ENCODE assay signal across 18 cellular contexts in the genomic region with DNA sequence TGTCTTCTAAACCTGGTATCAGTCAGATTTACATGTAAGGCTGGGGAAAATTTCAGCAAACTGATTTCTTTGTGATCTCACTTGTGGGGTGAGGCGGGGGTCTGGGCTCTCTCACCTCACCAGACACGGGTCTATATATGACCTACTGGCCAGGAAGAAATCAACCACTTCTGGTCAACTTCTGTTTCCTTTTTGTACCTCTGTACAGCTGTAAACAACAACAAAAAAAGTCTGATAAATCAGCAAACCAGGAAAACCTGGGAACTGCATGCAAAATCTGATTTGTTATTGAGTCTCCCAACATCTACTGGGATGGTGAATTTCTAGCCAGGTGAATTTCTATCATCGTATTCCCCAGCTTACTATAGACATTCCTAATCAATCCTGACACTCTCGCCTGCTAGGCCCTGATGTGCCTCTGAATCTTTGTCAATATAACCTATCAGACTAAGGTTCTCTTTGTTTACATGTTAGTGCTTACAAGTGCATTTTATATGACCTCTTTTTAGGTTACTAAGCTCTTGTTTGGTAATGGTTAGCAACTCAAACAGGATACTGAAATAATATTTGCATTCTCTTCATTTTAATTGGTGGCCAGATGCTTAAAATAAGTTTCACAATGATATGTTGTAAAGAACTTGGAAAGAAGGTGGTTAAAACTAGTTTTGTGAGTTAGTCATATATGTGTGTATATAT.
DNase-seq lines count a peak whose midpoint lies in the region; ATAC-seq, FAIRE-seq and TF ChIP-seq lines count a peak whose summit lies in the region.
"Had no signal": no experiment of that assay in that cellular context is flagged by ENCODE, and none has a peak within 500 bp of the region (broad histone marks: within the 10 kb centered on the region; RNA-seq: fewer than 3 reads in every experiment).

No MANE protein-coding gene starts in this region.

- H3K27ac Mint-ChIP-seq in CD8-positive, alpha-beta memory T cell = peak overlapping the region in 6 of 8 donors; percentile 8 to 79 (median 54)
- H3K27ac Mint-ChIP-seq in HFFc6 (no peak overlapping the region), mesothelial cell of epicardium (no peak overlapping the region)

- no peak for TF ChIP-seq EP300 in ovary (IDR thresholded peaks at IDR 0.05)

- no peak for FAIRE-seq in H54 (lab: Jason Lieb, UNC)
- FAIRE-seq: pancreas, TTC549 had no signal

- TF ChIP-seq POLR2A in right lobe of liver (IDR thresholded peaks at IDR 0.05) (no peak), ovary (IDR thresholded peaks at IDR 0.05) (no peak), H54 (IDR thresholded peaks at IDR 0.05; ENCODE audit: low read depth, low read length) (no peak)

- intact Hi-C loops in right lobe of liver (cut with DNase I) (no loop called here), ovary (cut with DNase I) (no loop called here)

- H3K27me3 Mint-ChIP-seq in CD8-positive, alpha-beta memory T cell = peaks cover 0 to 1% of the 10 kb centered on the region in 2 donors
- H3K27me3 Mint-ChIP-seq in HFFc6 (ENCODE audit: insufficient read depth) (no peaks in the 10 kb centered on the region; the same call in 1 of the 2 replicates), mesothelial cell of epicardium (ENCODE audit: low read depth) (no peaks in the 10 kb centered on the region)

- TF ChIP-seq CTCF in HFFc6 (IDR thresholded peaks at IDR 0.05) = peak; percentile 38
- peak; percentile 5; the same call in 1 of the 2 replicates for TF ChIP-seq CTCF in RWPE1 (conservative IDR thresholded peaks at IDR 0.05; ENCODE audit: low read depth)
- peak in 1 of 4 donors; percentile 4 for TF ChIP-seq CTCF in right lobe of liver (IDR thresholded peaks at IDR 0.05)
- TF ChIP-seq CTCF in ovary (IDR thresholded peaks at IDR 0.05) = no peak
- TF ChIP-seq CTCF in mesothelial cell of epicardium (IDR thresholded peaks at IDR 0.05; ENCODE audit: unreplicated experiment) = no peak

- H3K27ac ChIP-seq in CD8-positive, alpha-beta memory T cell (ENCODE audit: low read depth, low read length) = no peak overlapping the region
- H3K27ac ChIP-seq in RWPE1 (no peak overlapping the region), right lobe of liver (peak overlapping the region in 2 of 3 donors; percentile 5 to 54), ovary (no peak overlapping the region)
- H3K27ac ChIP-seq: cardiac muscle cell, hepatocyte, pancreas, Peyer's patch, suprapubic skin had no signal

- POLR2A ChIA-PET in CD8-positive, alpha-beta memory T cell (lab: Charles Lee) = no interaction called here
- POLR2A ChIA-PET in RWPE1 (lab: Yijun Ruan, JAX; ENCODE audit: low non-redundant PET) = no interaction called here

- no peaks in the 10 kb centered on the region for H3K9me3 Mint-ChIP-seq in CD8-positive, alpha-beta memory T cell
- H3K9me3 Mint-ChIP-seq in HFFc6 (no peaks in the 10 kb centered on the region; the same call in 1 of the 2 replicates), mesothelial cell of epicardium (no peaks in the 10 kb centered on the region)

- CTCF ChIA-PET in CD8-positive, alpha-beta memory T cell (lab: Charles Lee) = interaction anchor here (0.7 to 4.2 kb wide), 12 partner anchors 9 to 163 kb away, joined by 3 to 26 read pairs (median 4); no protein-coding TSS in a partner anchor
- CTCF ChIA-PET in RWPE1 (lab: Yijun Ruan, JAX) = interaction anchor here (0.6 to 0.9 kb wide), 5 partner anchors 13 to 304 kb away, joined by 3 to 5 read pairs (median 4); no protein-coding TSS in a partner anchor

- no peaks in the 10 kb centered on the region for H3K36me3 ChIP-seq in CD8-positive, alpha-beta memory T cell (ENCODE audit: insufficient read depth, low read length)
- no peaks in the 10 kb centered on the region for H3K36me3 ChIP-seq in right lobe of liver
- H3K36me3 ChIP-seq in ovary = no peaks in the 10 kb centered on the region
- H3K36me3 ChIP-seq: BE2C, cardiac muscle cell, MG63, pancreas, Peyer's patch, suprapubic skin had no signal

- H3K27me3 ChIP-seq in CD8-positive, alpha-beta memory T cell (ENCODE audit: insufficient read depth, low read length, poor library complexity, severe bottlenecking) = no peaks in the 10 kb centered on the region
- H3K27me3 ChIP-seq in right lobe of liver (no peaks in the 10 kb centered on the region), ovary (no peaks in the 10 kb centered on the region)
- H3K27me3 ChIP-seq: BE2C, cardiac muscle cell, hepatocyte, MG63, pancreas, Peyer's patch, suprapubic skin had no signal

- H3K4me1 ChIP-seq in CD8-positive, alpha-beta memory T cell (ENCODE audit: insufficient read depth, low read length) = peaks cover 7% of the 10 kb centered on the region
- H3K4me1 ChIP-seq in right lobe of liver (peaks cover 0 to 26% (median 9%) of the 10 kb centered on the region in 4 donors), ovary (ENCODE audit: insufficient read depth) (no peaks in the 10 kb centered on the region)
- H3K4me1 ChIP-seq: pancreas, Peyer's patch had no signal

- no peak overlapping the region for H3K4me3 Mint-ChIP-seq in CD8-positive, alpha-beta memory T cell
- no peak overlapping the region for H3K4me3 Mint-ChIP-seq in HFFc6
- H3K4me3 Mint-ChIP-seq in mesothelial cell of epicardium = no peak overlapping the region

- no peaks in the 10 kb centered on the region for H3K36me3 Mint-ChIP-seq in CD8-positive, alpha-beta memory T cell
- H3K36me3 Mint-ChIP-seq in HFFc6 (ENCODE audit: low read depth) (no peaks in the 10 kb centered on the region), mesothelial cell of epicardium (no peaks in the 10 kb centered on the region)

- peak; percentile 39 to 74 (median 49) for ATAC-seq in right lobe of liver

- H3K4me1 Mint-ChIP-seq in CD8-positive, alpha-beta memory T cell = peaks cover 19 to 26% (median 23%) of the 10 kb centered on the region in 3 donors
- H3K4me1 Mint-ChIP-seq in HFFc6 (ENCODE audit: low read depth) (no peaks in the 10 kb centered on the region), mesothelial cell of epicardium (peaks cover 23% of the 10 kb centered on the region)

- no peaks in the 10 kb centered on the region for H3K9me3 ChIP-seq in CD8-positive, alpha-beta memory T cell (ENCODE audit: low read length)
- H3K9me3 ChIP-seq in right lobe of liver = no peaks in the 10 kb centered on the region
- H3K9me3 ChIP-seq in ovary = no peaks in the 10 kb centered on the region
- H3K9me3 ChIP-seq: BE2C, MG63, pancreas, Peyer's patch, suprapubic skin had no signal

- 17% methylated on average over 4 of the region's 4 CpGs for WGBS in right lobe of liver (ENCODE audit: insufficient coverage, low coverage, low lambda C conversion rate, missing lambda C conversion rate)
- WGBS in ovary, 3 donors = 63 to 65% (median 64%) methylated on average over 4 of the region's 4 CpGs

- no peak overlapping the region for H3K4me3 ChIP-seq in CD8-positive, alpha-beta memory T cell (ENCODE audit: low read length)
- no peak overlapping the region for H3K4me3 ChIP-seq in right lobe of liver
- no peak overlapping the region for H3K4me3 ChIP-seq in ovary
- H3K4me3 ChIP-seq: cardiac muscle cell, hepatocyte, MG63, pancreas, Peyer's patch, suprapubic skin had no signal

- no peak for DNase-seq in CD8-positive, alpha-beta memory T cell
- no peak for DNase-seq in HFFc6
- DNase-seq in RWPE1 (ENCODE audit: low spot score) = no peak
- no peak for DNase-seq in right lobe of liver
- DNase-seq in ovary = no peak
- no peak for DNase-seq in mesothelial cell of epicardium (ENCODE audit: low spot score in 2 of 2, unreplicated experiment in 2 of 2)
- no peak for DNase-seq in H54 (ENCODE audit: insufficient read length, low spot score)
- DNase-seq in activated CD4-positive, CD25-positive, alpha-beta regulatory T cell (lab: John Stamatoyannopoulos, UW) = no peak
- DNase-seq: activated CD4-positive, alpha-beta T cell treated with anti-CD3 and anti-CD28 coated beads, Interleukin-2, amount 50 U/mL, for 1 hour; BE2C; MG63; pancreas; Peyer's patch; stimulated activated CD4-positive, alpha-beta T cell treated with anti-CD3 and anti-CD28 coated beads, Interleukin-2, amount 100 ng/mL, for 48 hours had no signal

Comparison
In these comparisons a context has a peak if more than half of its experiments do, and no peak if none do; other contexts are left out.
1. H3K27ac ChIP-seq: peak in right lobe of liver (2 of 3); none in CD8-positive, alpha-beta memory T cell (single experiment), RWPE1 (single experiment) and ovary (0 of 2).
2. H3K27ac Mint-ChIP-seq: peak in CD8-positive, alpha-beta memory T cell (6 of 8); none in HFFc6 (single experiment) and mesothelial cell of epicardium (single experiment).
3. CTCF ChIP-seq: peak in HFFc6 (single experiment) and RWPE1 (single experiment); none in ovary (0 of 3) and mesothelial cell of epicardium (single experiment).